ENCODE assay signal across 9 cellular contexts in genomic region chr12:26471560-26471959, GRCh38.
A peak's percentile ranks its signal among the peaks of the same experiment; 100 is the strongest.
DNase-seq lines count a peak whose midpoint lies in the region; ATAC-seq and TF ChIP-seq lines count a peak whose summit lies in the region.
"Had no signal": no experiment of that assay in that cellular context is flagged by ENCODE, and none has a peak within 500 bp of the region (broad histone marks: within the 10 kb centered on the region; RNA-seq: fewer than 3 reads in every experiment).

No MANE protein-coding gene starts in this region.

- H3K4me3 ChIP-seq in Karpas-422 (ENCODE audit: low read length) (no peak overlapping the region), ovary (no peak overlapping the region)

- peak overlapping the region; percentile 63 for H3K4me2 ChIP-seq in Karpas-422 (ENCODE audit: low read depth, low read length, poor library complexity, severe bottlenecking)

- H3K27ac ChIP-seq in Karpas-422 (ENCODE audit: low read length) (peak overlapping the region; percentile 96), ovary (no peak overlapping the region)
- H3K27ac ChIP-seq: epithelial cell of prostate had no signal

- no peaks in the 10 kb centered on the region for H3K9me3 Mint-ChIP-seq in dendritic cell treated with granulocyte-macrophage colony-stimulating factor and Interleukin-4, amounts not matched to agents 40 ng/mL and 50 ng/mL, for 4 days
- H3K9me3 Mint-ChIP-seq in glutamatergic neuron (ENCODE audit: unreplicated experiment): peaks cover 3% of the 10 kb centered on the region

- H3K27me3 ChIP-seq in Karpas-422 (ENCODE audit: low read length) (no peaks in the 10 kb centered on the region), ovary (no peaks in the 10 kb centered on the region)

- no peak overlapping the region for H2AFZ ChIP-seq in Karpas-422 (ENCODE audit: low read length)

- no peak for TF ChIP-seq EP300 in ovary (IDR thresholded peaks at IDR 0.05)

- H3K4me1 ChIP-seq in Karpas-422 (ENCODE audit: low read length) (peaks cover 63% of the 10 kb centered on the region), ovary (ENCODE audit: insufficient read depth) (no peaks in the 10 kb centered on the region)

- H3K4me3 Mint-ChIP-seq in dendritic cell treated with granulocyte-macrophage colony-stimulating factor and Interleukin-4, amounts not matched to agents 40 ng/mL and 50 ng/mL, for 4 days: no peak overlapping the region
- H3K4me3 Mint-ChIP-seq in glutamatergic neuron (ENCODE audit: unreplicated experiment): no peak overlapping the region

- intact Hi-C loops in dendritic cell treated with granulocyte-macrophage colony-stimulating factor and Interleukin-4, amounts not matched to agents 40 ng/mL and 50 ng/mL, for 4 days (cut with micrococcal nuclease): loop anchor here (5.0 kb wide), 3 partner anchors 129 to 1219 kb away; partner anchors contain the start of gene KRAS
- intact Hi-C loops in ovary (cut with DNase I): no loop called here

- H4K20me1 ChIP-seq in Karpas-422 (ENCODE audit: insufficient read depth, low read depth, low read length): no peaks in the 10 kb centered on the region

- peak overlapping the region; percentile 69 for H3K27ac Mint-ChIP-seq in dendritic cell treated with granulocyte-macrophage colony-stimulating factor and Interleukin-4, amounts not matched to agents 40 ng/mL and 50 ng/mL, for 4 days
- H3K27ac Mint-ChIP-seq in glutamatergic neuron (ENCODE audit: unreplicated experiment): no peak overlapping the region

- H3K9me3 ChIP-seq in Karpas-422 (ENCODE audit: low read length) (no peaks in the 10 kb centered on the region), ovary (no peaks in the 10 kb centered on the region)

- peak; percentile 66 for DNase-seq in Karpas-422
- no peak for DNase-seq in ovary
- no peak for DNase-seq in glutamatergic neuron
- DNase-seq in NCI-H1105 (lab: John Stamatoyannopoulos, UW): no peak
- DNase-seq in HCEC 1CT: no peak

- peaks cover 8% of the 10 kb centered on the region for H3K36me3 ChIP-seq in Karpas-422 (ENCODE audit: insufficient read depth, low read length)
- H3K36me3 ChIP-seq in ovary: no peaks in the 10 kb centered on the region

- H3K79me2 ChIP-seq in Karpas-422 (ENCODE audit: low read length): no peaks in the 10 kb centered on the region

- H3K27me3 Mint-ChIP-seq in dendritic cell treated with granulocyte-macrophage colony-stimulating factor and Interleukin-4, amounts not matched to agents 40 ng/mL and 50 ng/mL, for 4 days: no peaks in the 10 kb centered on the region
- H3K27me3 Mint-ChIP-seq in glutamatergic neuron (ENCODE audit: unreplicated experiment): peaks cover 2% of the 10 kb centered on the region

- H3K4me1 Mint-ChIP-seq in dendritic cell treated with granulocyte-macrophage colony-stimulating factor and Interleukin-4, amounts not matched to agents 40 ng/mL and 50 ng/mL, for 4 days (ENCODE audit: low read depth): peaks cover 55% of the 10 kb centered on the region
- peaks cover 22% of the 10 kb centered on the region for H3K4me1 Mint-ChIP-seq in glutamatergic neuron (ENCODE audit: low read depth, unreplicated experiment)

- H3K9me2 ChIP-seq in Karpas-422 (replicated peaks; ENCODE audit: insufficient read depth, low read length): no peaks in the 10 kb centered on the region

- no peak for TF ChIP-seq POLR2A in ovary (IDR thresholded peaks at IDR 0.05)

- TF ChIP-seq CTCF in ovary (IDR thresholded peaks at IDR 0.05) (no peak), glutamatergic neuron (IDR thresholded peaks at IDR 0.05; ENCODE audit: partially characterized antibody, unreplicated experiment) (no peak)

- H3K36me3 Mint-ChIP-seq in dendritic cell treated with granulocyte-macrophage colony-stimulating factor and Interleukin-4, amounts not matched to agents 40 ng/mL and 50 ng/mL, for 4 days (ENCODE audit: low read depth): peaks cover 60% of the 10 kb centered on the region
- H3K36me3 Mint-ChIP-seq in glutamatergic neuron (ENCODE audit: unreplicated experiment): no peaks in the 10 kb centered on the region

- H3K9ac ChIP-seq in Karpas-422 (ENCODE audit: low read length): no peak overlapping the region

- ATAC-seq in GM18498 (IDR thresholded peaks at IDR 0.05; ENCODE audit: unreplicated experiment) (peak; percentile 78), GM21717 (IDR thresholded peaks at IDR 0.05; ENCODE audit: unreplicated experiment) (peak; percentile 75)
